In the genomic region with DNA sequence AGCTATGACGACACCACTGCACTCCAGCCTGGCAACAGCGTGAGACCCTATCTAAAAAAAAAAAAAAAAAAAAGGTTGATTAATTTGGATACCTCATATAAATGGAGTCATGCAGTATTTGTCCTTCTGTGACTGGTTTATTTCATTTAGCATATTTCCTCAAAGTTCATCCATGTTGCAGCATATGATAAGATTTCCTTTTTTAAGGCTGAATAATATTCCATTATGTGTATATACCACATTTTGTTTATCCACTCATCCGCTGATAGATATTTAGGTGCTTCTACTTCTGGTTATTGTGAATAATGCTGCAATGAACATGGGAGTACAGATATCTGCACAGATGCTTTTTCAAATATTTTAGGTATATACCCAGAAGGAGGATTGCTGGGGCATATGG, we compare ENCODE assay signal across 8 cellular contexts. TPM values are rescaled to one million over a fixed set of nuclear protein-coding genes. Genes with fewer than 3 reads are reported as not detected.
"Had no signal": no experiment of that assay in that cellular context is flagged by ENCODE, and none has a peak within 500 bp of the region (broad histone marks: within the 10 kb centered on the region; RNA-seq: fewer than 3 reads in every experiment).

No MANE protein-coding gene starts in this region.

- H3K27me3 Mint-ChIP-seq: IgD-negative memory B cell had no signal

- H3K4me2 ChIP-seq: KMS-11 had no signal

- H3K4me3 Mint-ChIP-seq: IgD-negative memory B cell had no signal

- DNase-seq: IMR-90, KBM-7, KG1 had no signal

- H3K4me1 Mint-ChIP-seq: IgD-negative memory B cell had no signal

- H3K9me3 Mint-ChIP-seq: IgD-negative memory B cell had no signal

- H3K9ac ChIP-seq: KMS-11 had no signal

- H3K27ac Mint-ChIP-seq: IgD-negative memory B cell had no signal

- FAIRE-seq: HTR-8/SVneo had no signal

- H3K36me3 Mint-ChIP-seq: IgD-negative memory B cell had no signal

- H3K27ac ChIP-seq: HL-60, KMS-11 had no signal

RNA-seq across cellular contexts. Expression of a gene that starts 43.3 kb away (rescaled TPM):
- total RNA-seq: HT1080, IMR-90 had no signal
- polyA plus RNA-seq: IgD-negative memory B cell, IMR-90 had no signal
